11 cellular contexts compared by ENCODE assay signal in the genomic region with DNA sequence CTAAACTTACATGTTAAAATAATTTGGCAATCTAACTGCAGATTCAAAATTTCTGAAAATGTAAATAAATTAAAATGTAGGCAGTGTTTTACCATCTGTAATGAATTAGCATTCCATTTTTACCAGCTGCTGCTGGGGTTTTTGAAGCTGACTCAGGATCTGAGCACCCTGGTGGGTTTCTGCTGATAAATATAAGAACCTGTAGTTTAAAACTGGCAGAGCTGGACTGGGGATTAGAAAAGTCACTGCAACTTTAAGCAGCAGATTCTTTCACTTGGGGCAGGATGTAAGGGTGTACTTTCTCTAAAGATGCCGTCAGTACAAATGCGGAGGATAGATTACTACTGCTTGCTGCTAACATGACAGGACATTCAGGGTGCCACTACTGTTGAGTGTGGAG.
DNase-seq lines count a peak whose midpoint lies in the region; ATAC-seq and TF ChIP-seq lines count a peak whose summit lies in the region.
"Had no signal": no experiment of that assay in that cellular context is flagged by ENCODE, and none has a peak within 500 bp of the region (broad histone marks: within the 10 kb centered on the region; RNA-seq: fewer than 3 reads in every experiment).

No MANE protein-coding gene starts in this region.

- H3K4ac ChIP-seq in H9 (ENCODE audit: low read depth, low read length), result no peak overlapping the region

- H2BK5ac ChIP-seq in H9 (ENCODE audit: insufficient read length, low read length), result no peak overlapping the region

- H4K91ac ChIP-seq in H9 (ENCODE audit: insufficient read length, low read depth, low read length), result no peak overlapping the region

- H3K9ac ChIP-seq in H9 (ENCODE audit: extremely low read depth, insufficient read length, low read length) (peak overlapping the region; percentile 19), iPS-20b (ENCODE audit: low read depth, low read length) (peak overlapping the region; percentile 39; the same call in 1 of the 2 replicates)

- no peaks in the 10 kb centered on the region for H3K79me1 ChIP-seq in H9 (ENCODE audit: insufficient read depth, low read depth, low read length, poor library complexity, severe bottlenecking)

- no peak overlapping the region for H3K23ac ChIP-seq in H9 (ENCODE audit: insufficient read length, low read depth, low read length)

- H3K27ac ChIP-seq in H9 (ENCODE audit: insufficient read length, low read depth, low read length) (no peak overlapping the region), iPS-20b (ENCODE audit: low read length) (no peak overlapping the region), esophagus squamous epithelium (no peak overlapping the region), psoas muscle (no peak overlapping the region)

- TF ChIP-seq CTCF in AG04449 (IDR thresholded peaks at IDR 0.05; ENCODE audit: insufficient read depth, low read length, missing control alignments) (no peak), H9 (conservative IDR thresholded peaks at IDR 0.05) (no peak), esophagus squamous epithelium (IDR thresholded peaks at IDR 0.05) (no peak), psoas muscle (IDR thresholded peaks at IDR 0.05) (no peak)

- H4K8ac ChIP-seq in H9 (replicated peaks; ENCODE audit: insufficient read length, low read depth, low read length), result no peak overlapping the region

- no peaks in the 10 kb centered on the region for H3K9me3 Mint-ChIP-seq in H9

- no peak overlapping the region for H2AFZ ChIP-seq in H9 (ENCODE audit: low read length)

- no CpG with 5 or more reads among the region's 2 CpGs for WGBS in H9 (ENCODE audit: extremely low coverage, insufficient read length, low lambda C conversion rate)
- WGBS in esophagus squamous epithelium, 2 donors, result 38 to 73% methylated on average over 2 of the region's 2 CpGs
- whole genome bisulfite sequencing in psoas muscle, 3 donors, result 66 to 75% (median 72%) methylated on average over 2 of the region's 2 CpGs

- H3K23me2 ChIP-seq in H9 (ENCODE audit: insufficient read length, low read depth, low read length, poor library complexity, severe bottlenecking), result no peaks in the 10 kb centered on the region

- no peak overlapping the region for H3K18ac ChIP-seq in H9 (ENCODE audit: insufficient read length, low read depth, low read length)

- H3K4me1 ChIP-seq in H9 (ENCODE audit: insufficient read depth, low read length) (peaks cover 16% of the 10 kb centered on the region), iPS-20b (ENCODE audit: insufficient read depth, low read length) (peaks cover 46% of the 10 kb centered on the region), esophagus squamous epithelium (peaks cover 0 to 32% (median 5%) of the 10 kb centered on the region in 3 donors), psoas muscle (peaks cover 4% of the 10 kb centered on the region)

- H3K36me3 ChIP-seq in iPS-20b (ENCODE audit: insufficient read depth, low read depth, low read length) (no peaks in the 10 kb centered on the region), esophagus squamous epithelium (no peaks in the 10 kb centered on the region), psoas muscle (ENCODE audit: insufficient read depth in 1 of 2, low read depth in 1 of 2) (no peaks in the 10 kb centered on the region)

- TF ChIP-seq POLR2A in esophagus squamous epithelium (IDR thresholded peaks at IDR 0.05), result no peak

- H3K27me3 Mint-ChIP-seq in H9 (ENCODE audit: low read depth), result no peaks in the 10 kb centered on the region
- H3K27me3 Mint-ChIP-seq: CD4-positive, CD25-positive, alpha-beta regulatory T cell had no signal

- no peak overlapping the region for H3K14ac ChIP-seq in H9 (ENCODE audit: insufficient read depth, low read length)

- POLR2A ChIA-PET in AG04449 (lab: Yijun Ruan, JAX), result interaction anchor here (0.9 kb wide), 1 partner anchor 713 kb away, joined by 3 read pairs; no protein-coding TSS in a partner anchor

- no peak overlapping the region for H3K4me2 ChIP-seq in H9 (ENCODE audit: insufficient read depth, insufficient read length, low read length)

- no peak overlapping the region for H2BK120ac ChIP-seq in H9 (ENCODE audit: low read depth, low read length, poor library complexity, severe bottlenecking)

- no peaks in the 10 kb centered on the region for H3K27me3 ChIP-seq in H9 (ENCODE audit: insufficient read depth, low read length)
- no peaks in the 10 kb centered on the region for H3K27me3 ChIP-seq in iPS-20b (ENCODE audit: insufficient read depth, low read length)
- no peaks in the 10 kb centered on the region for H3K27me3 ChIP-seq in esophagus squamous epithelium
- no peaks in the 10 kb centered on the region for H3K27me3 ChIP-seq in psoas muscle (ENCODE audit: insufficient read depth in 3 of 3, low read length in 2 of 3)

- no peaks in the 10 kb centered on the region for H4K20me1 ChIP-seq in H9 (ENCODE audit: control insufficient read depth, insufficient read depth, insufficient read length)

- H2BK15ac ChIP-seq in H9 (ENCODE audit: low read depth, low read length), result no peak overlapping the region

- H3K27ac Mint-ChIP-seq in H9, result peak overlapping the region; percentile 32 to 63 (median 43); a peak in 4 of 7 replicates
- H3K27ac Mint-ChIP-seq: CD4-positive, CD25-positive, alpha-beta regulatory T cell had no signal

- ATAC-seq in GM18858 (IDR thresholded peaks at IDR 0.05; ENCODE audit: unreplicated experiment) (no peak), psoas muscle (no peak)
- ATAC-seq: right cardiac atrium had no signal

- CTCF ChIA-PET in AG04449 (lab: Yijun Ruan, JAX), result interaction anchor here (0.8 to 7.0 kb wide), 4 partner anchors 9 to 717 kb away, joined by 3 to 45 read pairs (median 6); partner anchors contain the start of gene SOX4

- H2AK5ac ChIP-seq in H9 (ENCODE audit: insufficient read length, low read length), result no peak overlapping the region

- H3K9me3 ChIP-seq in H9 (ENCODE audit: control insufficient read depth, low read depth, low read length), result no peaks in the 10 kb centered on the region
- no peaks in the 10 kb centered on the region for H3K9me3 ChIP-seq in iPS-20b (ENCODE audit: insufficient read depth, low read depth, low read length)
- no peaks in the 10 kb centered on the region for H3K9me3 ChIP-seq in esophagus squamous epithelium
- H3K9me3 ChIP-seq in psoas muscle, result no peaks in the 10 kb centered on the region

- no peak overlapping the region for H4K5ac ChIP-seq in H9 (ENCODE audit: insufficient read length, low read depth, low read length)

- peaks cover 62 to 64% of the 10 kb centered on the region in 2 experiments for H3K4me1 Mint-ChIP-seq in H9

- H3K79me2 ChIP-seq in H9 (ENCODE audit: insufficient read depth, low read length), result no peaks in the 10 kb centered on the region

- H3K4me3 ChIP-seq in AG04449 (ENCODE audit: low read depth, low read length) (no peak overlapping the region; the same call in 1 of the 2 replicates), iPS-20b (ENCODE audit: low read length) (no peak overlapping the region), esophagus squamous epithelium (no peak overlapping the region), psoas muscle (no peak overlapping the region)

- intact Hi-C loops in esophagus squamous epithelium (cut with DNase I) (no loop called here), psoas muscle (cut with DNase I) (no loop called here)

- H3K4me3 Mint-ChIP-seq in H9, result no peak overlapping the region
- H3K4me3 Mint-ChIP-seq: CD4-positive, CD25-positive, alpha-beta regulatory T cell had no signal

- H2BK12ac ChIP-seq in H9 (ENCODE audit: insufficient read length, low read depth, low read length), result no peak overlapping the region

- no peaks in the 10 kb centered on the region for H3K36me3 Mint-ChIP-seq in H9 (ENCODE audit: insufficient read depth in 1 of 3, low read depth in 3 of 3)

- DNase-seq in AG04449 (ENCODE audit: low read depth, low spot score) (peak; percentile 37), H9 (no peak), amniotic epithelial cell (ENCODE audit: low read depth) (peak; percentile 47), esophagus squamous epithelium (lab: John Stamatoyannopoulos, UW) (no peak), UCSD-AML1 (lab: John Stamatoyannopoulos, UW; ENCODE audit: unreplicated experiment) (no peak), psoas muscle (no peak)
- DNase-seq: activated effector memory CD4-positive, alpha-beta T cell treated with anti-CD3 and anti-CD28 coated beads, Interleukin-2, amount 50 U/mL, for 16 hours; right cardiac atrium had no signal

- no peak overlapping the region for H3K56ac ChIP-seq in H9 (ENCODE audit: insufficient read length, low read depth, low read length)

- H2BK20ac ChIP-seq in H9 (ENCODE audit: low read depth, low read length, poor library complexity, severe bottlenecking), result no peak overlapping the region

- no peak overlapping the region for H3T11ph ChIP-seq in H9 (ENCODE audit: low read length)

Comparison
In these comparisons a context has a peak if more than half of its experiments do, and no peak if none do; other contexts are left out.
1. DNase-seq: peak in AG04449 (single experiment) and amniotic epithelial cell (single experiment); none in H9 (single experiment), esophagus squamous epithelium (single experiment), UCSD-AML1 (single experiment) and psoas muscle (0 of 2).